ENCODE assay signal across 17 cellular contexts in the genomic region with DNA sequence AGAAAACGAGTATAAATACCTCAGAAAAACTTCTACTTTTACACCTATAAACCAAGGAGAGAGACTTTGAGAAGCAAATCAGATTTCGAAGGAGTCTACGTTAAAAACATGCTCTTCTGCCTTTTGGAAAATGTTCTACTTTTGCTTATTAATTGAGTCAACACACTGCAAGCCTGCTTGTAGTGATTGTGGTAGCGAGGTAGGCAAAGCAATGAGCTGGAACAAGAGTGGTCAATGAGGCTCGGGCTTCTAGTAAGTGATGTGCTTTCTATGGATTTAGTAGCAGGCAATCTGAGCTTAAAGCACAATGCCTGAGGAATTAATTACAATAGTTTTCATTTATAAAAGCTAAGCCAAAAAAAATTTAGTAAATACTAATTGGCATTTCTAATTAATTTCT.
DNase-seq lines count a peak whose midpoint lies in the region; ATAC-seq and TF ChIP-seq lines count a peak whose summit lies in the region.
"Had no signal": no experiment of that assay in that cellular context is flagged by ENCODE, and none has a peak within 500 bp of the region (broad histone marks: within the 10 kb centered on the region; RNA-seq: fewer than 3 reads in every experiment).

No MANE protein-coding gene starts in this region.

- H3K9me3 ChIP-seq in WERI-Rb-1 (ENCODE audit: severe bottlenecking), result no peaks in the 10 kb centered on the region
- H3K9me3 ChIP-seq: A549, SK-N-SH had no signal

- H3K27ac ChIP-seq in ACC112 (ENCODE audit: low read depth, low read length) (peak overlapping the region; percentile 13; the same call in 1 of the 2 replicates), WERI-Rb-1 (no peak overlapping the region)
- H3K27ac ChIP-seq: A549 had no signal

- DNase-seq in ELR (ENCODE audit: low read depth) (peak; percentile 17), astrocyte of the hippocampus (ENCODE audit: low read depth, low spot score) (peak; percentile 50), kidney tubule cell (ENCODE audit: low spot score) (peak; percentile 61), WERI-Rb-1 (no peak), NOMO-1 treated with DMSO at 0.1 percent for 48 hours (lab: John Stamatoyannopoulos, UW; ENCODE audit: unreplicated experiment) (no peak), NCI-H1092 (lab: John Stamatoyannopoulos, UW) (no peak)
- DNase-seq: AML-193, H9, Kasumi-1, NCI-H1417, NCI-H2029, NCI-H69, Right ventricle myocardium superior, SK-N-SH had no signal

- no peak overlapping the region for H3K4me3 ChIP-seq in ACC112 (ENCODE audit: low read depth, low read length)
- no peak overlapping the region for H3K4me3 ChIP-seq in WERI-Rb-1 (ENCODE audit: low read depth, low read length)
- H3K4me3 ChIP-seq: A549 had no signal

- H2AFZ ChIP-seq in ACC112 (ENCODE audit: low read length, unreplicated experiment), result no peak overlapping the region

- no peaks in the 10 kb centered on the region for H3K79me2 ChIP-seq in ACC112 (ENCODE audit: control insufficient read depth, insufficient read depth, low read length, unreplicated experiment)

- H3K27me3 ChIP-seq in ACC112 (ENCODE audit: insufficient read depth, low read length) (no peaks in the 10 kb centered on the region), WERI-Rb-1 (ENCODE audit: insufficient read depth, low read depth, severe bottlenecking) (no peaks in the 10 kb centered on the region)

- H3K4me1 ChIP-seq in ACC112 (ENCODE audit: control insufficient read depth, insufficient read depth, low read length, unreplicated experiment), result peaks cover 30% of the 10 kb centered on the region

- no peak for TF ChIP-seq CTCF in WERI-Rb-1 (IDR thresholded peaks at IDR 0.05; ENCODE audit: low read depth, low read length)

- H3K36me3 ChIP-seq in ACC112 (ENCODE audit: insufficient read depth, low read length) (peaks cover 8% of the 10 kb centered on the region; the same call in 1 of the 2 replicates), WERI-Rb-1 (peaks cover 36% of the 10 kb centered on the region)

- ATAC-seq in GM21390 (IDR thresholded peaks at IDR 0.05; ENCODE audit: unreplicated experiment), result no peak
- ATAC-seq: A549 had no signal

Comparison
In these comparisons a context has a peak if more than half of its experiments do, and no peak if none do; other contexts are left out.
1. DNase-seq: peak in ELR (single experiment), astrocyte of the hippocampus (single experiment) and kidney tubule cell (single experiment); none in WERI-Rb-1 (single experiment), NOMO-1 treated with DMSO at 0.1 percent for 48 hours (single experiment) and NCI-H1092 (single experiment).